In the genomic region with DNA sequence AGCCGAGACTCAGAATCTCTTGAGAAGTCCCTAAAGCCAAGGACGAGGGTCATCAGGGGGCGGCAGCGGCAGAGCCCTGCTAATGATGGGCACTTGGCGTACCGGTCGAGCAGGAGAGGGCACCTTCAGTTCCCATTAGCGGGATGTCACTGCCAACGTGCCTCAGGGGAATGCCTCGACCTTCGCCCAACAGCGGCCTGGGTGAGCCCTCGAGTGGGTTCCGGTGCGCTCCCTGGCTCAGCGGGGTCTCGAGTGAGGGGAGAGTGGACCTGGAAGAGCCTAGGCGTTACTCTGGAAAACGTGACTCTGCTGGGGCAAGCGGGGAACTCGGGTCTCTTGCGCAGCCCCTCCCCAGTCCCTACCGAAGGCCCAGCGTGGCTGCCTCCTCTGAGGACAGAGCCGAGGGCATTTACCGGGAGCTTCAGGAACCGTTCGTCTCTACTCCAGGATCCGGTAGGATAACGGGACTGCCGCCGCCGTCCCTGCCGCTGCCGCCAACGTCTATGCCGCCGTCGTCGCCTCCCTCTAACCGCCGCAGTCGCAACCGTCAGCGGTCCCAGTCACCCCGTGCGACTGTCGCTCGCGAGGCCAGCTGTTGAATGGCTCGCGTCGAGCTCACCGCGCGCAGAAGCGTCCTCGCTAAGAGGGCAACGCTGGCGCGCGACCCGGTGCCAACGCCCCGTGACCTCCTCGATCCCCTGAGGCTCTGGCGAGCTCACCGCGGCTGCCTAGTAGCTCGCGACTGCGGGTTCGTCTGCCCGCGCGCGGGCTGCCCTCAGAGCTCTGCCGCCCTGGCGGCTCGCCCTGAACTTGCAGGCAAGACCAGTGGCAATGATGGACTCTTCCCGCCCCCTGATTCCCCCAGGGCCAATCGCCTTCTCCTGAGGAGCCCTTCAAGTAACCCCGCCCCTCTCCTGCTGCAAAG, we compare ENCODE assay signal across 8 cellular contexts. TPM values are rescaled to one million over a fixed set of nuclear protein-coding genes. Genes with fewer than 3 reads are reported as not detected.
A peak's percentile ranks its signal among the peaks of the same experiment; 100 is the strongest.
DNase-seq lines count a peak whose midpoint lies in the region; ATAC-seq and TF ChIP-seq lines count a peak whose summit lies in the region.

No MANE protein-coding gene starts in this region.

- TF ChIP-seq CTCF in thyroid gland (IDR thresholded peaks at IDR 0.05) = peak in 1 of 6 experiments; percentile 12
- TF ChIP-seq CTCF in mesothelial cell of epicardium (IDR thresholded peaks at IDR 0.05; ENCODE audit: unreplicated experiment) = no peak

- ATAC-seq in GM18909 (IDR thresholded peaks at IDR 0.05; ENCODE audit: poor library complexity, unreplicated experiment) = peak; percentile 51
- no peak for ATAC-seq in GM19328 (IDR thresholded peaks at IDR 0.05; ENCODE audit: unreplicated experiment)

- no peaks in the 10 kb centered on the region for H3K9me3 Mint-ChIP-seq in activated CD4-positive, alpha-beta memory T cell treated with anti-CD3 and anti-CD28 coated beads for 36 hours
- H3K9me3 Mint-ChIP-seq in mesothelial cell of epicardium = peaks cover 17% of the 10 kb centered on the region

- H3K27me3 Mint-ChIP-seq in activated CD4-positive, alpha-beta memory T cell treated with anti-CD3 and anti-CD28 coated beads for 36 hours = peaks cover 10% of the 10 kb centered on the region
- no peaks in the 10 kb centered on the region for H3K27me3 Mint-ChIP-seq in mesothelial cell of epicardium (ENCODE audit: low read depth)

- POLR2A ChIA-PET in activated CD4-positive, alpha-beta memory T cell treated with anti-CD3 and anti-CD28 coated beads for 36 hours (lab: Charles Lee) = no interaction called here

- 50 to 56% methylated on average over 5 to 7 of the region's 83 CpGs for WGBS in thyroid gland, 2 donors

- TF ChIP-seq POLR2A in thyroid gland (IDR thresholded peaks at IDR 0.05) = no peak

- no peak overlapping the region for H3K4me3 ChIP-seq in thyroid gland (replicated peaks in 1 of 3)

- no peak overlapping the region for H3K27ac Mint-ChIP-seq in activated CD4-positive, alpha-beta memory T cell treated with anti-CD3 and anti-CD28 coated beads for 36 hours
- H3K27ac Mint-ChIP-seq in mesothelial cell of epicardium = no peak overlapping the region

- intact Hi-C loops in activated CD4-positive, alpha-beta memory T cell treated with anti-CD3 and anti-CD28 coated beads for 36 hours (cut with micrococcal nuclease) = no loop called here
- intact Hi-C loops in thyroid gland (cut with DNase I) = no loop called here

- no peaks in the 10 kb centered on the region for H3K36me3 Mint-ChIP-seq in activated CD4-positive, alpha-beta memory T cell treated with anti-CD3 and anti-CD28 coated beads for 36 hours
- no peaks in the 10 kb centered on the region for H3K36me3 Mint-ChIP-seq in mesothelial cell of epicardium

- peaks cover 11% of the 10 kb centered on the region for H3K4me1 Mint-ChIP-seq in activated CD4-positive, alpha-beta memory T cell treated with anti-CD3 and anti-CD28 coated beads for 36 hours (ENCODE audit: low read depth)
- H3K4me1 Mint-ChIP-seq in mesothelial cell of epicardium = no peaks in the 10 kb centered on the region

- CTCF ChIA-PET in activated CD4-positive, alpha-beta memory T cell treated with anti-CD3 and anti-CD28 coated beads for 36 hours (lab: Charles Lee) = no interaction called here

- H3K4me3 Mint-ChIP-seq in activated CD4-positive, alpha-beta memory T cell treated with anti-CD3 and anti-CD28 coated beads for 36 hours = peak overlapping the region; percentile 59
- no peak overlapping the region for H3K4me3 Mint-ChIP-seq in mesothelial cell of epicardium

- peaks cover 11% of the 10 kb centered on the region for H3K27me3 ChIP-seq in thyroid gland

- H3K4me1 ChIP-seq in thyroid gland = no peaks in the 10 kb centered on the region

- no peaks in the 10 kb centered on the region for H3K36me3 ChIP-seq in thyroid gland

- no peaks in the 10 kb centered on the region for H3K9me3 ChIP-seq in thyroid gland

- H3K27ac ChIP-seq in thyroid gland = no peak overlapping the region

- peak; percentile 76 for DNase-seq in activated CD4-positive, alpha-beta memory T cell treated with anti-CD3 and anti-CD28 coated beads for 36 hours
- DNase-seq in effector CD4-positive, alpha-beta T cell = peak; percentile 23
- DNase-seq in mucosa of gallbladder (ENCODE audit: low spot score) (peak; percentile 30), thyroid gland (peak; percentile 23 to 25), mesothelial cell of epicardium (ENCODE audit: low spot score in 2 of 2, unreplicated experiment in 2 of 2) (no peak), pons (ENCODE audit: low spot score) (no peak)

RNA-seq across cellular contexts. Expression of a gene that starts 37.1 kb away (rescaled TPM):
- 10 to 100 TPM; 29.0 to 29.4 TPM for total RNA-seq in activated CD4-positive, alpha-beta memory T cell treated with anti-CD3 and anti-CD28 coated beads for 36 hours
- 126 TPM for total RNA-seq in mucosa of gallbladder
- total RNA-seq in thyroid gland = 100 to 1,000 TPM; 136 to 177 (median 153) TPM
- total RNA-seq in mesothelial cell of epicardium = 137 to 143 TPM (median 140 TPM) in 3 replicates

Comparison
In these comparisons a context has a peak if more than half of its experiments do, and no peak if none do; other contexts are left out.
1. DNase-seq: peak in activated CD4-positive, alpha-beta memory T cell treated with anti-CD3 and anti-CD28 coated beads for 36 hours (single experiment), effector CD4-positive, alpha-beta T cell (single experiment), mucosa of gallbladder (single experiment) and thyroid gland (2 of 2); none in mesothelial cell of epicardium (0 of 2) and pons (single experiment).